ENCODE assay signal across 10 cellular contexts in the genomic region with DNA sequence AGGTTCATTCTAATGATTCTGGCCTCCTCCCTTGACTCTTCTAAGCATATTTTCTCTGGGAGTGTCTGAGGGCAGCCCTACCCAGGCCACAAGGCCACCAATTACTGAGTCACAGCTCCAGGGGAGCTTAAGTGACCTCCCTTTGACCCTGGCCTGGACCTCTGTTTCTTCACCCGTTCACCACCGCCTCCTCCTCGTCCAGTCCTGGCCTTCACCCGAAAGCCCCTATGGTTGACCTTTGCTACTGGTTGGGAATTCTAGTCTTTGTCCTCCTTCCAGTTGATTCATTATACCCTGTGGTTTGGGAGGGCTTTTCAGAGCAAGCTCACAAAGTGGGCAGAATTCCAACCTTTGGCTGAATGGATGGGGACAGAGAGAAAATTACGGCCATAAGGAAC.
A peak's percentile ranks its signal among the peaks of the same experiment; 100 is the strongest.
DNase-seq lines count a peak whose midpoint lies in the region; ATAC-seq, FAIRE-seq and TF ChIP-seq lines count a peak whose summit lies in the region.
"Had no signal": no experiment of that assay in that cellular context is flagged by ENCODE, and none has a peak within 500 bp of the region (broad histone marks: within the 10 kb centered on the region; RNA-seq: fewer than 3 reads in every experiment).

No MANE protein-coding gene starts in this region.

- no peaks in the 10 kb centered on the region for H3K9me3 Mint-ChIP-seq in Calu3 (ENCODE audit: low read depth, unreplicated experiment)
- no peaks in the 10 kb centered on the region for H3K9me3 Mint-ChIP-seq in osteocyte (ENCODE audit: unreplicated experiment)
- H3K9me3 Mint-ChIP-seq in CD4-positive, alpha-beta memory T cell, result peaks cover 0 to 2% (median 0%) of the 10 kb centered on the region in 8 donors
- H3K9me3 Mint-ChIP-seq: activated naive CD8-positive, alpha-beta T cell treated with anti-CD3 and anti-CD28 coated beads for 36 hours had no signal

- H4K20me1 ChIP-seq in fibroblast of lung (ENCODE audit: control insufficient read depth, extremely low read depth, insufficient read depth, low read length), result no peaks in the 10 kb centered on the region

- peaks cover 75% of the 10 kb centered on the region for H3K4me1 Mint-ChIP-seq in Calu3 (ENCODE audit: low read depth, unreplicated experiment)
- H3K4me1 Mint-ChIP-seq in osteocyte (ENCODE audit: unreplicated experiment), result peaks cover 76% of the 10 kb centered on the region
- no peaks in the 10 kb centered on the region for H3K4me1 Mint-ChIP-seq in CD4-positive, alpha-beta memory T cell
- H3K4me1 Mint-ChIP-seq: activated naive CD8-positive, alpha-beta T cell treated with anti-CD3 and anti-CD28 coated beads for 36 hours had no signal

- no TSS peak for BruUV-seq in Calu3 (replicated peaks; lab: Mats Ljungman, UMichigan)

- H3K4me2 ChIP-seq in fibroblast of lung (ENCODE audit: extremely low read depth, insufficient read depth, low read length), result peak overlapping the region; percentile 28

- H3K4me3 Mint-ChIP-seq in Calu3 (ENCODE audit: low read depth, unreplicated experiment) (peak overlapping the region; percentile 39), osteocyte (ENCODE audit: unreplicated experiment) (no peak overlapping the region)
- H3K4me3 Mint-ChIP-seq in CD4-positive, alpha-beta memory T cell, result no peak overlapping the region
- H3K4me3 Mint-ChIP-seq: activated naive CD8-positive, alpha-beta T cell treated with anti-CD3 and anti-CD28 coated beads for 36 hours had no signal

- DNase-seq in Calu3, result peak; percentile 76
- DNase-seq in RCC 7860 (ENCODE audit: low spot score), result peak; percentile 99
- peak; percentile 76 to 80 for DNase-seq in fibroblast of lung (ENCODE audit: low read depth in 2 of 2)
- DNase-seq in osteocyte (ENCODE audit: extremely low spot score, unreplicated experiment), result no peak
- DNase-seq in HPDE6-E6E7 (ENCODE audit: extremely low spot score), result no peak
- DNase-seq in NCI-H128 (lab: John Stamatoyannopoulos, UW; ENCODE audit: unreplicated experiment), result no peak
- DNase-seq in CD4-positive, alpha-beta memory T cell, result no peak
- DNase-seq: activated naive CD8-positive, alpha-beta T cell treated with anti-CD3 and anti-CD28 coated beads for 36 hours had no signal

- no peaks in the 10 kb centered on the region for H3K9me3 ChIP-seq in fibroblast of lung (ENCODE audit: control insufficient read depth, insufficient read depth, low read depth, low read length)
- no peaks in the 10 kb centered on the region for H3K9me3 ChIP-seq in CD4-positive, alpha-beta memory T cell (ENCODE audit: control insufficient read depth in 1 of 2, low read length in 2 of 2)

- no peak overlapping the region for H3K9ac ChIP-seq in fibroblast of lung (ENCODE audit: insufficient read depth, low read length)

- no peaks in the 10 kb centered on the region for H3K27me3 ChIP-seq in fibroblast of lung (ENCODE audit: control insufficient read depth, insufficient read depth, low read length)
- no peaks in the 10 kb centered on the region for H3K27me3 ChIP-seq in CD4-positive, alpha-beta memory T cell (ENCODE audit: insufficient read depth, low read length)

- peaks cover 15% of the 10 kb centered on the region for H3K4me1 ChIP-seq in fibroblast of lung (ENCODE audit: control insufficient read depth, extremely low read depth, insufficient read depth, low read length)
- H3K4me1 ChIP-seq in CD4-positive, alpha-beta memory T cell (ENCODE audit: insufficient read depth, low read length), result no peaks in the 10 kb centered on the region

- H3K4me3 ChIP-seq in fibroblast of lung (replicated peaks in 1 of 4; ENCODE audit: control extremely low read depth in 1 of 4, insufficient read depth in 1 of 4, low read depth in 3 of 4, low read length in 4 of 4), result no peak overlapping the region
- H3K4me3 ChIP-seq in CD4-positive, alpha-beta memory T cell (ENCODE audit: low read length in 2 of 2), result no peak overlapping the region

- CTCF ChIA-PET in Calu3 (lab: Charles Lee), result interaction anchor here (0.5 to 1.1 kb wide), 3 partner anchors 9 to 1492 kb away, joined by 3 to 5 read pairs (median 4); partner anchors contain the start of gene NRP2
- CTCF ChIA-PET in CD4-positive, alpha-beta memory T cell (lab: Charles Lee; ENCODE audit: partially characterized antibody), result no interaction called here

- no peaks in the 10 kb centered on the region for H3K79me2 ChIP-seq in fibroblast of lung (ENCODE audit: control insufficient read depth, insufficient read depth, low read length)

- POLR2A ChIA-PET in CD4-positive, alpha-beta memory T cell (lab: Charles Lee; ENCODE audit: partially characterized antibody), result no interaction called here

- H3K36me3 ChIP-seq in fibroblast of lung (ENCODE audit: control insufficient read depth, insufficient read depth, low read length), result no peaks in the 10 kb centered on the region
- H3K36me3 ChIP-seq in CD4-positive, alpha-beta memory T cell (ENCODE audit: insufficient read depth, low read length), result no peaks in the 10 kb centered on the region

- intact Hi-C loops in Calu3 (cut with micrococcal nuclease; ENCODE audit: unreplicated experiment), result loop anchor here (5.0 kb wide), 1 partner anchor 53 kb away; no protein-coding TSS in a partner anchor
- intact Hi-C loops in CD4-positive, alpha-beta memory T cell (cut with micrococcal nuclease), result no loop called here

- peak overlapping the region; percentile 83 for H3K27ac Mint-ChIP-seq in Calu3 (ENCODE audit: unreplicated experiment)
- peak overlapping the region; percentile 95 for H3K27ac Mint-ChIP-seq in osteocyte (ENCODE audit: unreplicated experiment)
- H3K27ac Mint-ChIP-seq in CD4-positive, alpha-beta memory T cell, result no peak overlapping the region
- H3K27ac Mint-ChIP-seq: activated naive CD8-positive, alpha-beta T cell treated with anti-CD3 and anti-CD28 coated beads for 36 hours had no signal

- H3K27ac ChIP-seq in fibroblast of lung (ENCODE audit: insufficient read depth, low read length), result no peak overlapping the region
- H3K27ac ChIP-seq in CD4-positive, alpha-beta memory T cell (ENCODE audit: low read depth, low read length), result no peak overlapping the region

- FAIRE-seq in RCC 7860 (lab: Jason Lieb, UNC), result peak; percentile 99
- FAIRE-seq: D721Med had no signal

- ATAC-seq in HG03520 (IDR thresholded peaks at IDR 0.05; ENCODE audit: unreplicated experiment), result no peak

- no peaks in the 10 kb centered on the region for H3K27me3 Mint-ChIP-seq in Calu3 (ENCODE audit: unreplicated experiment)
- H3K27me3 Mint-ChIP-seq in osteocyte (ENCODE audit: unreplicated experiment), result no peaks in the 10 kb centered on the region
- H3K27me3 Mint-ChIP-seq in CD4-positive, alpha-beta memory T cell, result peaks cover 14 to 18% of the 10 kb centered on the region in 2 donors

- no peak overlapping the region for H2AFZ ChIP-seq in fibroblast of lung (ENCODE audit: low read length)

- peaks cover 10% of the 10 kb centered on the region for H3K36me3 Mint-ChIP-seq in Calu3 (ENCODE audit: insufficient read depth, unreplicated experiment)
- H3K36me3 Mint-ChIP-seq in osteocyte (ENCODE audit: unreplicated experiment), result peaks cover 11% of the 10 kb centered on the region
- H3K36me3 Mint-ChIP-seq in CD4-positive, alpha-beta memory T cell, result no peaks in the 10 kb centered on the region
- H3K36me3 Mint-ChIP-seq: activated naive CD8-positive, alpha-beta T cell treated with anti-CD3 and anti-CD28 coated beads for 36 hours had no signal

- TF ChIP-seq CTCF in Calu3 (IDR thresholded peaks at IDR 0.05; ENCODE audit: unreplicated experiment) (no peak), fibroblast of lung (conservative IDR thresholded peaks at IDR 0.05 in 1 of 2, IDR thresholded peaks at IDR 0.05 in 1 of 2; ENCODE audit: low read depth in 1 of 2, low read length in 2 of 2) (no peak), osteocyte (IDR thresholded peaks at IDR 0.05) (no peak)

Comparison
In these comparisons a context has a peak if more than half of its experiments do, and no peak if none do; other contexts are left out.
1. DNase-seq: peak in Calu3 (single experiment), RCC 7860 (single experiment) and fibroblast of lung (2 of 2); none in osteocyte (single experiment), HPDE6-E6E7 (single experiment), NCI-H128 (single experiment) and CD4-positive, alpha-beta memory T cell (0 of 5).
2. H3K27ac Mint-ChIP-seq: peak in Calu3 (single experiment) and osteocyte (single experiment); none in CD4-positive, alpha-beta memory T cell (0 of 7).